Comparison of ENCODE assay signal across 2 cellular contexts in the genomic region with DNA sequence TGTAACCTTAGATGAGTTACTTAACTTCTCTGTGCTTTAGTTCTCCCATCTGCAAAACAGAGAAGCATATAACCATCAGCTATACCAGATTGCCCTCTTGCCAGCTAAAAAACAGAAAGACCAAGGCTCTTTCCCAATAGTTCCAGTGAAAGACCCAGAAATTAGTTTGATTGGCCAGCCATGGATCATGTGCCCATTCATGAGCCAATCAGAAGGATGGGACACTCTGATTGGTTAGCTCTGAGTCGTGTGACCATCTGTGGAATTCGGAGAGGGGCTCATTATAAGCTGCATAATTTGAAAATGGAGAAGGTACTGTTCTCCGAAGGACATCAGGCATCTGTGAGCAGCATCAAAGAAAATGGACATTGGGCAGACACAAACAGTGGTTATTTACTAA.
A peak's percentile ranks its signal among the peaks of the same experiment; 100 is the strongest.
TF ChIP-seq lines count a peak whose summit lies in the region.

No MANE protein-coding gene starts in this region.

TF ChIP-seq in HepG2, 621 proteins besides CTCF, POLR2A, EP300 and RAD21 (continued from another document):
- TF ChIP-seq NFYB (CRISPR knock-in tag; IDR thresholded peaks at IDR 0.05) (peak; percentile 37; the same call in 1 of the 2 replicates), KLF16 (CRISPR knock-in tag; IDR thresholded peaks at IDR 0.05) (no peak), NFKB2 (CRISPR knock-in tag; IDR thresholded peaks at IDR 0.05; ENCODE audit: borderline replicate concordance) (no peak), DNMT1 (CRISPR knock-in tag; IDR thresholded peaks at IDR 0.05) (no peak), ZNF253 (CRISPR knock-in tag; IDR thresholded peaks at IDR 0.05; ENCODE audit: borderline replicate concordance) (no peak), NPAS2 (CRISPR knock-in tag; IDR thresholded peaks at IDR 0.05; ENCODE audit: borderline replicate concordance) (no peak)
- TF ChIP-seq, protein P1, sequence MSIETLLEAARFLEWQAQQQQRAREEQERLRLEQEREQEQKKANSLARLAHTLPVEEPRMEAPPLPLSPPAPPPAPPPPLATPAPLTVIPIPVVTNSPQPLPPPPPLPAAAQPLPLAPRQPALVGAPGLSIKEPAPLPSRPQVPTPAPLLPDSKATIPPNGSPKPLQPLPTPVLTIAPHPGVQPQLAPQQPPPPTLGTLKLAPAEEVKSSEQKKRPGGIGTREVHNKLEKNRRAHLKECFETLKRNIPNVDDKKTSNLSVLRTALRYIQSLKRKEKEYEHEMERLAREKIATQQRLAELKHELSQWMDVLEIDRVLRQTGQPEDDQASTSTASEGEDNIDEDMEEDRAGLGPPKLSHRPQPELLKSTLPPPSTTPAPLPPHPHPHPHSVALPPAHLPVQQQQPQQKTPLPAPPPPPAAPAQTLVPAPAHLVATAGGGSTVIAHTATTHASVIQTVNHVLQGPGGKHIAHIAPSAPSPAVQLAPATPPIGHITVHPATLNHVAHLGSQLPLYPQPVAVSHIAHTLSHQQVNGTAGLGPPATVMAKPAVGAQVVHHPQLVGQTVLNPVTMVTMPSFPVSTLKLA (IDR thresholded peaks at IDR 0.05): no peak
- TF ChIP-seq, protein P2, sequence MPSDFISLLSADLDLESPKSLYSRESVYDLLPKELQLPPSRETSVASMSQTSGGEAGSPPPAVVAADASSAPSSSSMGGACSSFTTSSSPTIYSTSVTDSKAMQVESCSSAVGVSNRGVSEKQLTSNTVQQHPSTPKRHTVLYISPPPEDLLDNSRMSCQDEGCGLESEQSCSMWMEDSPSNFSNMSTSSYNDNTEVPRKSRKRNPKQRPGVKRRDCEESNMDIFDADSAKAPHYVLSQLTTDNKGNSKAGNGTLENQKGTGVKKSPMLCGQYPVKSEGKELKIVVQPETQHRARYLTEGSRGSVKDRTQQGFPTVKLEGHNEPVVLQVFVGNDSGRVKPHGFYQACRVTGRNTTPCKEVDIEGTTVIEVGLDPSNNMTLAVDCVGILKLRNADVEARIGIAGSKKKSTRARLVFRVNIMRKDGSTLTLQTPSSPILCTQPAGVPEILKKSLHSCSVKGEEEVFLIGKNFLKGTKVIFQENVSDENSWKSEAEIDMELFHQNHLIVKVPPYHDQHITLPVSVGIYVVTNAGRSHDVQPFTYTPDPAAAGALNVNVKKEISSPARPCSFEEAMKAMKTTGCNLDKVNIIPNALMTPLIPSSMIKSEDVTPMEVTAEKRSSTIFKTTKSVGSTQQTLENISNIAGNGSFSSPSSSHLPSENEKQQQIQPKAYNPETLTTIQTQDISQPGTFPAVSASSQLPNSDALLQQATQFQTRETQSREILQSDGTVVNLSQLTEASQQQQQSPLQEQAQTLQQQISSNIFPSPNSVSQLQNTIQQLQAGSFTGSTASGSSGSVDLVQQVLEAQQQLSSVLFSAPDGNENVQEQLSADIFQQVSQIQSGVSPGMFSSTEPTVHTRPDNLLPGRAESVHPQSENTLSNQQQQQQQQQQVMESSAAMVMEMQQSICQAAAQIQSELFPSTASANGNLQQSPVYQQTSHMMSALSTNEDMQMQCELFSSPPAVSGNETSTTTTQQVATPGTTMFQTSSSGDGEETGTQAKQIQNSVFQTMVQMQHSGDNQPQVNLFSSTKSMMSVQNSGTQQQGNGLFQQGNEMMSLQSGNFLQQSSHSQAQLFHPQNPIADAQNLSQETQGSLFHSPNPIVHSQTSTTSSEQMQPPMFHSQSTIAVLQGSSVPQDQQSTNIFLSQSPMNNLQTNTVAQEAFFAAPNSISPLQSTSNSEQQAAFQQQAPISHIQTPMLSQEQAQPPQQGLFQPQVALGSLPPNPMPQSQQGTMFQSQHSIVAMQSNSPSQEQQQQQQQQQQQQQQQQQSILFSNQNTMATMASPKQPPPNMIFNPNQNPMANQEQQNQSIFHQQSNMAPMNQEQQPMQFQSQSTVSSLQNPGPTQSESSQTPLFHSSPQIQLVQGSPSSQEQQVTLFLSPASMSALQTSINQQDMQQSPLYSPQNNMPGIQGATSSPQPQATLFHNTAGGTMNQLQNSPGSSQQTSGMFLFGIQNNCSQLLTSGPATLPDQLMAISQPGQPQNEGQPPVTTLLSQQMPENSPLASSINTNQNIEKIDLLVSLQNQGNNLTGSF (CRISPR knock-in tag; IDR thresholded peaks at IDR 0.05): no peak
TF ChIP-seq in HepG2: peak in this region for 2.

TF ChIP-seq in K562, 482 proteins besides CTCF, POLR2A, EP300 and RAD21 (continued from another document):
- TF ChIP-seq SRSF7 (optimal IDR thresholded peaks at IDR 0.05; ENCODE audit: low read depth, low read length) (no peak), ZFPM2 (CRISPR knock-in tag; IDR thresholded peaks at IDR 0.05) (no peak), KHSRP (IDR thresholded peaks at IDR 0.05) (no peak), PHB (CRISPR knock-in tag; IDR thresholded peaks at IDR 0.05) (no peak), TEAD4 (IDR thresholded peaks at IDR 0.05; ENCODE audit: low read length) (no peak), TEAD4 (CRISPR knock-in tag; IDR thresholded peaks at IDR 0.05; ENCODE audit: borderline replicate concordance) (no peak), FOXA1 (IDR thresholded peaks at IDR 0.05; ENCODE audit: borderline replicate concordance) (no peak)
- TF ChIP-seq, protein P3, sequence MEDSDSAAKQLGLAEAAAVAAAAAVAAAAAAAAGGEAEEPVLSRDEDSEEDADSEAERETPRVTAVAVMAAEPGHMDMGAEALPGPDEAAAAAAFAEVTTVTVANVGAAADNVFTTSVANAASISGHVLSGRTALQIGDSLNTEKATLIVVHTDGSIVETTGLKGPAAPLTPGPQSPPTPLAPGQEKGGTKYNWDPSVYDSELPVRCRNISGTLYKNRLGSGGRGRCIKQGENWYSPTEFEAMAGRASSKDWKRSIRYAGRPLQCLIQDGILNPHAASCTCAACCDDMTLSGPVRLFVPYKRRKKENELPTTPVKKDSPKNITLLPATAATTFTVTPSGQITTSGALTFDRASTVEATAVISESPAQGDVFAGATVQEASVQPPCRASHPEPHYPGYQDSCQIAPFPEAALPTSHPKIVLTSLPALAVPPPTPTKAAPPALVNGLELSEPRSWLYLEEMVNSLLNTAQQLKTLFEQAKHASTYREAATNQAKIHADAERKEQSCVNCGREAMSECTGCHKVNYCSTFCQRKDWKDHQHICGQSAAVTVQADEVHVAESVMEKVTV (CRISPR knock-in tag; IDR thresholded peaks at IDR 0.05): no peak
- TF ChIP-seq, protein P4, sequence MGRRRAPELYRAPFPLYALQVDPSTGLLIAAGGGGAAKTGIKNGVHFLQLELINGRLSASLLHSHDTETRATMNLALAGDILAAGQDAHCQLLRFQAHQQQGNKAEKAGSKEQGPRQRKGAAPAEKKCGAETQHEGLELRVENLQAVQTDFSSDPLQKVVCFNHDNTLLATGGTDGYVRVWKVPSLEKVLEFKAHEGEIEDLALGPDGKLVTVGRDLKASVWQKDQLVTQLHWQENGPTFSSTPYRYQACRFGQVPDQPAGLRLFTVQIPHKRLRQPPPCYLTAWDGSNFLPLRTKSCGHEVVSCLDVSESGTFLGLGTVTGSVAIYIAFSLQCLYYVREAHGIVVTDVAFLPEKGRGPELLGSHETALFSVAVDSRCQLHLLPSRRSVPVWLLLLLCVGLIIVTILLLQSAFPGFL (CRISPR knock-in tag; IDR thresholded peaks at IDR 0.05): no peak
- TF ChIP-seq, protein P5, sequence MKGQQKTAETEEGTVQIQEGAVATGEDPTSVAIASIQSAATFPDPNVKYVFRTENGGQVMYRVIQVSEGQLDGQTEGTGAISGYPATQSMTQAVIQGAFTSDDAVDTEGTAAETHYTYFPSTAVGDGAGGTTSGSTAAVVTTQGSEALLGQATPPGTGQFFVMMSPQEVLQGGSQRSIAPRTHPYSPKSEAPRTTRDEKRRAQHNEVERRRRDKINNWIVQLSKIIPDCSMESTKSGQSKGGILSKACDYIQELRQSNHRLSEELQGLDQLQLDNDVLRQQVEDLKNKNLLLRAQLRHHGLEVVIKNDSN (CRISPR knock-in tag; IDR thresholded peaks at IDR 0.05): peak; percentile 42
- TF ChIP-seq, protein P6, sequence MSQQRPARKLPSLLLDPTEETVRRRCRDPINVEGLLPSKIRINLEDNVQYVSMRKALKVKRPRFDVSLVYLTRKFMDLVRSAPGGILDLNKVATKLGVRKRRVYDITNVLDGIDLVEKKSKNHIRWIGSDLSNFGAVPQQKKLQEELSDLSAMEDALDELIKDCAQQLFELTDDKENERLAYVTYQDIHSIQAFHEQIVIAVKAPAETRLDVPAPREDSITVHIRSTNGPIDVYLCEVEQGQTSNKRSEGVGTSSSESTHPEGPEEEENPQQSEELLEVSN (IDR thresholded peaks at IDR 0.05; ENCODE audit: borderline replicate concordance in 1 of 2, extremely low read depth in 1 of 2, insufficient read depth in 1 of 2, insufficient read length in 1 of 2, low read depth in 1 of 2, low read length in 1 of 2, poor library complexity in 1 of 2, severe bottlenecking in 1 of 2): no peak
- TF ChIP-seq, protein P7, sequence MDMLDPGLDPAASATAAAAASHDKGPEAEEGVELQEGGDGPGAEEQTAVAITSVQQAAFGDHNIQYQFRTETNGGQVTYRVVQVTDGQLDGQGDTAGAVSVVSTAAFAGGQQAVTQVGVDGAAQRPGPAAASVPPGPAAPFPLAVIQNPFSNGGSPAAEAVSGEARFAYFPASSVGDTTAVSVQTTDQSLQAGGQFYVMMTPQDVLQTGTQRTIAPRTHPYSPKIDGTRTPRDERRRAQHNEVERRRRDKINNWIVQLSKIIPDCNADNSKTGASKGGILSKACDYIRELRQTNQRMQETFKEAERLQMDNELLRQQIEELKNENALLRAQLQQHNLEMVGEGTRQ (CRISPR knock-in tag; IDR thresholded peaks at IDR 0.05): peak; percentile 69
- TF ChIP-seq, protein P8, sequence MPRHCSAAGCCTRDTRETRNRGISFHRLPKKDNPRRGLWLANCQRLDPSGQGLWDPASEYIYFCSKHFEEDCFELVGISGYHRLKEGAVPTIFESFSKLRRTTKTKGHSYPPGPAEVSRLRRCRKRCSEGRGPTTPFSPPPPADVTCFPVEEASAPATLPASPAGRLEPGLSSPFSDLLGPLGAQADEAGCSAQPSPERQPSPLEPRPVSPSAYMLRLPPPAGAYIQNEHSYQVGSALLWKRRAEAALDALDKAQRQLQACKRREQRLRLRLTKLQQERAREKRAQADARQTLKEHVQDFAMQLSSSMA (CRISPR knock-in tag; IDR thresholded peaks at IDR 0.05): no peak
